In the genomic region with DNA sequence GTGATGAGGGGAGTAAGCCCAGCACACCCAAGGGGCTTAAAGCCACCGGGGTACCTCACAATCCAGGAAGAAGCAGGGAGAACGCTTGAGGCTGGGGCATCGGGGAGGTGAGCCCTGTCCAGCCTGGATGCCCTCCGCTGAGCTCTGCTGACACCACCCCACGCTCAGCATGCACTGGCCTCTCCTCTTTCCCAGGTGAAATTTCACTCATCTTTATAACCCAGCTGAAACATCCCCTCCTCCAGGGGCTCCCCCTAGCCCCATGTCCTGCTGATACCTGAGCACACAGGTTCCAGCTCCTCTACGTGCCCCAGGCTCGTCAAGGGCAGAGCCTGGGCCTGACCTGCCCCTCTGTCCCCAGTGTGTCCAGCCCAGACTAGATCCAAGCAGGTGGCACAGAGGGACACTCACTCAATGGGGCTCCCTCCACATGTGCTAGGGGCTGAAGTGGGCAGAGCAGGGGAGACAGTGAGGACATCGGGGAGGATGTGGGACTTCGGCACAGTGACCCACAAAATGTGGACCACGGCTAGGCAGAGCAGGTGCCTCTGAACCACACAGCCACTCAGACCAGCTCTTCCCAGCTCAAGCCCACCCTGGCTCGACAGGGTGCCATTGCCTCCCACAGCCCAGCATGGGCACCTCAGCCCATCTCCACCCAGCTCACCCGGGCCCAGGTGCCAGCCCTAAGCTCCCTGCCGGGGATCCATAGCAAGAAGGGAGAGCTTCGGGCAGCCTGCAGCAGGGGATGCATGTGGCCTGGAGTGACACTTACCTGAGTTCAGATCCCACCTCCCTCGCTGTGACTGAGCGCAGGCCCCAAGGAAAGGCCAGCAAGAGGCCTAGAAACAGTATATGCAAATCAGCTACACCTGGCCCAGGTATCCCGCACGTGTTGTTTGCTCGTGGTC, we compare ENCODE assay signal across 18 cellular contexts.
"Had no signal": no experiment of that assay in that cellular context is flagged by ENCODE, and none has a peak within 500 bp of the region (broad histone marks: within the 10 kb centered on the region; RNA-seq: fewer than 3 reads in every experiment).

No MANE protein-coding gene starts in this region.

- ATAC-seq: activated CD4-positive, CD25-positive, alpha-beta regulatory T cell treated with anti-CD3 and anti-CD28 coated beads, Interleukin-2, amount 50 U/mL, for 24 hours; activated naive CD8-positive, alpha-beta T cell treated with anti-CD3 and anti-CD28 coated beads, Interleukin-2, amount 50 U/mL, for 24 hours; left lung; naive thymus-derived CD8-positive, alpha-beta T cell had no signal

- DNase-seq: activated CD4-positive, alpha-beta T cell treated with anti-CD3 and anti-CD28 coated beads, Interleukin-2, amount 50 U/mL, for 1 hour; activated naive CD4-positive, alpha-beta T cell treated with Interleukin-2 at 50 U/mL for 16 hours; activated naive CD8-positive, alpha-beta T cell treated with anti-CD3 and anti-CD28 coated beads, Interleukin-2, amount 50 U/mL, for 24 hours; anterior cingulate cortex; central memory CD4-positive, alpha-beta T cell; erythroblast; kidney; mesenchymal stem cell; nucleus accumbens; retina; spleen; transverse colon had no signal

- H3K4me3 Mint-ChIP-seq: activated naive CD8-positive, alpha-beta T cell treated with anti-CD3 and anti-CD28 coated beads, Interleukin-2, amount 50 U/mL, for 24 hours; brain; naive thymus-derived CD8-positive, alpha-beta T cell; stimulated activated naive CD8-positive, alpha-beta T cell treated with anti-CD3 and anti-CD28 coated beads, Interleukin-15, Interleukin-2, amounts not matched to agents 100 ng/mL and 50 ng/mL, for 24 hours; T-helper 1 cell treated with Interleukin-12 subunit alpha and Interleukin-12 subunit beta and Interleukin-4 antibody, amounts not matched to agents 30 μg/mL and 1 μg/mL, for 36 hours had no signal

- H3K4me1 Mint-ChIP-seq: activated naive CD8-positive, alpha-beta T cell treated with anti-CD3 and anti-CD28 coated beads, Interleukin-2, amount 50 U/mL, for 24 hours had no signal

- H3K36me3 Mint-ChIP-seq: brain; naive thymus-derived CD8-positive, alpha-beta T cell had no signal

- H3K27ac Mint-ChIP-seq: activated naive CD8-positive, alpha-beta T cell treated with anti-CD3 and anti-CD28 coated beads, Interleukin-2, amount 50 U/mL, for 24 hours; stimulated activated naive CD8-positive, alpha-beta T cell treated with anti-CD3 and anti-CD28 coated beads, Interleukin-15, Interleukin-2, amounts not matched to agents 100 ng/mL and 50 ng/mL, for 24 hours; T-helper 1 cell treated with Interleukin-12 subunit alpha and Interleukin-12 subunit beta and Interleukin-4 antibody, amounts not matched to agents 30 μg/mL and 1 μg/mL, for 36 hours had no signal

- H3K9me3 Mint-ChIP-seq: activated naive CD8-positive, alpha-beta T cell treated with anti-CD3 and anti-CD28 coated beads, Interleukin-2, amount 50 U/mL, for 24 hours; naive thymus-derived CD8-positive, alpha-beta T cell; stimulated activated naive CD8-positive, alpha-beta T cell treated with anti-CD3 and anti-CD28 coated beads, Interleukin-15, Interleukin-2, amounts not matched to agents 100 ng/mL and 50 ng/mL, for 24 hours; T-helper 1 cell treated with Interleukin-12 subunit alpha and Interleukin-12 subunit beta and Interleukin-4 antibody, amounts not matched to agents 30 μg/mL and 1 μg/mL, for 36 hours had no signal
